In the genomic region with DNA sequence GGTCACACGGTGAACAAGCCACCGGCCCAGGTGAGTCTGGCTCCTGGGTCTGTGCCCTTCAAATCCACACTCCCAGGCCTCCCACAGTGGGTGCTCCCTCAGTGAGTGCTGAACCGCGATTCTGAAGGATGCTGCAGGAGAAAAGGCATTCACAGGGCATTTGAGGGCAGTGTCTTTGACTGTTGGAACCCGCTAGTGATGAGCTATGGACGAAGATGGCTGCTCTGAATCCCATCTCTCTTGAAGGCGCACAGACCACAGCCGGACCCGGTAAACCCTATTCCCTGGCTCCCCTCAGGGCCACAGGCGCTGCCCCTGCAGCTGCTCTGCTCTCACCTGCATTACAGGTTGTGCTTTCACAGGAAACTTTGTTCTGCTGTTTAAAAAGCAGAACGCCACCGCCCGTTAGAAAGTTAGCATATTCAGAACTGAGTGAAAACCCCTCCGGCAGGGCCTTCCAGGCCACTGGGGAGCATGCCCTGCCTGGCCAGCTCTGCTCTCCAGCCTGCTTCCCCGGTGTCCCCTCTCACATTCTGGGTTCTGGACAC, we compare ENCODE assay signal across 1 cellular context.
TF ChIP-seq lines count a peak whose summit lies in the region.

No MANE protein-coding gene starts in this region.

TF ChIP-seq in IMR-90, 13 proteins besides CTCF, POLR2A, EP300 and RAD21 (continued from another document):
- TF ChIP-seq SMC3 (IDR thresholded peaks at IDR 0.05; ENCODE audit: low read depth, low read length) (no peak), CEBPB (IDR thresholded peaks at IDR 0.05; ENCODE audit: low read depth, low read length) (no peak), MXI1 (IDR thresholded peaks at IDR 0.05; ENCODE audit: borderline replicate concordance, low read depth, low read length) (no peak), RCOR1 (IDR thresholded peaks at IDR 0.05; ENCODE audit: insufficient replicate concordance, low read length) (no peak), BHLHE40 (IDR thresholded peaks at IDR 0.05; ENCODE audit: low read depth, low read length) (no peak), CHD1 (IDR thresholded peaks at IDR 0.05; ENCODE audit: low read depth, low read length) (no peak), MAFK (IDR thresholded peaks at IDR 0.05; ENCODE audit: low read depth, low read length) (no peak), NFE2L2 (IDR thresholded peaks at IDR 0.05; ENCODE audit: low read depth, low read length) (no peak), RFX5 (IDR thresholded peaks at IDR 0.05; ENCODE audit: low read depth, low read length) (no peak)
- TF ChIP-seq, protein P1, sequence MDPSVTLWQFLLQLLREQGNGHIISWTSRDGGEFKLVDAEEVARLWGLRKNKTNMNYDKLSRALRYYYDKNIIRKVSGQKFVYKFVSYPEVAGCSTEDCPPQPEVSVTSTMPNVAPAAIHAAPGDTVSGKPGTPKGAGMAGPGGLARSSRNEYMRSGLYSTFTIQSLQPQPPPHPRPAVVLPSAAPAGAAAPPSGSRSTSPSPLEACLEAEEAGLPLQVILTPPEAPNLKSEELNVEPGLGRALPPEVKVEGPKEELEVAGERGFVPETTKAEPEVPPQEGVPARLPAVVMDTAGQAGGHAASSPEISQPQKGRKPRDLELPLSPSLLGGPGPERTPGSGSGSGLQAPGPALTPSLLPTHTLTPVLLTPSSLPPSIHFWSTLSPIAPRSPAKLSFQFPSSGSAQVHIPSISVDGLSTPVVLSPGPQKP (IDR thresholded peaks at IDR 0.05; ENCODE audit: borderline replicate concordance, low read depth, low read length) = no peak
